In genomic region chr2:54862742-54863141, GRCh38 we compare ENCODE assay signal across 37 cellular contexts.
"Had no signal": no experiment of that assay in that cellular context is flagged by ENCODE, and none has a peak within 500 bp of the region (broad histone marks: within the 10 kb centered on the region; RNA-seq: fewer than 3 reads in every experiment).

No MANE protein-coding gene starts in this region.

- H3K27ac Mint-ChIP-seq: activated CD4-positive, alpha-beta memory T cell treated with anti-CD3 and anti-CD28 coated beads, Interleukin-2, amount 10 ng/mL, durations not matched to agents 7 days and 5 days; activated CD4-positive, alpha-beta T cell treated with anti-CD3 and anti-CD28 coated beads for 36 hours; activated CD4-positive, alpha-beta T cell treated with anti-CD3 and anti-CD28 coated beads, Interleukin-2, amount 10 ng/mL, durations not matched to agents 7 days and 5 days; activated CD8-positive, alpha-beta memory T cell treated with anti-CD3 and anti-CD28 coated beads, Interleukin-2, amount 10 ng/mL, durations not matched to agents 7 days and 5 days; activated CD8-positive, alpha-beta T cell treated with anti-CD3 and anti-CD28 coated beads, Interleukin-2, amount 10 ng/mL, durations not matched to agents 7 days and 5 days; activated naive CD4-positive, alpha-beta T cell treated with anti-CD3 and anti-CD28 coated beads, Interleukin-2, amount 10 ng/mL, durations not matched to agents 7 days and 5 days; activated naive CD4-positive, alpha-beta T cell treated with anti-CD3 and anti-CD28 coated beads, Interleukin-2, amount 50 U/mL, for 24 hours; activated naive CD8-positive, alpha-beta T cell; activated naive CD8-positive, alpha-beta T cell treated with anti-CD3 and anti-CD28 coated beads, Interleukin-2, amount 10 ng/mL, durations not matched to agents 7 days and 5 days; activated naive CD8-positive, alpha-beta T cell treated with anti-CD3 and anti-CD28 coated beads, Interleukin-2, amount 50 U/mL, for 24 hours; activated T-cell treated with anti-CD3 and anti-CD28 coated beads, Interleukin-2, amount 50 U/mL, for 24 hours; activated T-helper 2 cell treated with anti-CD3 and anti-CD28 coated beads, Interferon-gamma antibody, Interleukin-2, Interleukin-4, amounts not matched to agents 10 μg/mL and 5 μg/mL and 100 μg/mL, durations not matched to agents 14 hours and 24 hours and 36 hours; T-helper 1 cell treated with Interleukin-12 subunit alpha and Interleukin-12 subunit beta and Interleukin-4 antibody, amounts not matched to agents 30 μg/mL and 1 μg/mL, for 36 hours; T-helper 2 cell treated with Interferon-gamma antibody and Interleukin-4, amounts not matched to agents 5 μg/mL and 100 μg/mL, for 36 hours had no signal

- H3K27me3 ChIP-seq: body of pancreas, brain microvascular endothelial cell, breast epithelium had no signal

- H3K36me3 ChIP-seq: brain microvascular endothelial cell, breast epithelium had no signal

- H3K27ac ChIP-seq: body of pancreas, brain microvascular endothelial cell, breast epithelium, VCaP had no signal

- H3K9me3 Mint-ChIP-seq: activated CD4-positive, alpha-beta memory T cell treated with anti-CD3 and anti-CD28 coated beads, Interleukin-2, amount 10 ng/mL, durations not matched to agents 7 days and 5 days; activated naive CD4-positive, alpha-beta T cell treated with anti-CD3 and anti-CD28 coated beads, Interleukin-2, amount 10 ng/mL, durations not matched to agents 7 days and 5 days; activated naive CD8-positive, alpha-beta T cell treated with anti-CD3 and anti-CD28 coated beads, Interleukin-2, amount 50 U/mL, for 24 hours; activated T-cell treated with anti-CD3 and anti-CD28 coated beads, Interleukin-2, amount 50 U/mL, for 24 hours; activated T-helper 2 cell treated with anti-CD3 and anti-CD28 coated beads, Interferon-gamma antibody, Interleukin-2, Interleukin-4, amounts not matched to agents 10 μg/mL and 5 μg/mL and 100 μg/mL, durations not matched to agents 14 hours and 24 hours and 36 hours; central memory CD8-positive, alpha-beta T cell; T-helper 1 cell treated with Interleukin-12 subunit alpha and Interleukin-12 subunit beta and Interleukin-4 antibody, amounts not matched to agents 30 μg/mL and 1 μg/mL, for 36 hours; T-helper 2 cell treated with Interferon-gamma antibody and Interleukin-4, amounts not matched to agents 5 μg/mL and 100 μg/mL, for 36 hours had no signal

- H3K4me3 ChIP-seq: body of pancreas, breast epithelium had no signal

- H3K9me3 ChIP-seq: body of pancreas, breast epithelium had no signal

- H3K4me3 Mint-ChIP-seq: activated CD4-positive, alpha-beta memory T cell treated with anti-CD3 and anti-CD28 coated beads, Interleukin-2, amount 10 ng/mL, durations not matched to agents 7 days and 5 days; activated CD4-positive, alpha-beta T cell treated with anti-CD3 and anti-CD28 coated beads for 36 hours; activated CD4-positive, alpha-beta T cell treated with anti-CD3 and anti-CD28 coated beads, Interleukin-2, amount 10 ng/mL, durations not matched to agents 7 days and 5 days; activated CD8-positive, alpha-beta memory T cell treated with anti-CD3 and anti-CD28 coated beads, Interleukin-2, amount 10 ng/mL, durations not matched to agents 7 days and 5 days; activated CD8-positive, alpha-beta T cell treated with anti-CD3 and anti-CD28 coated beads, Interleukin-2, amount 10 ng/mL, durations not matched to agents 7 days and 5 days; activated naive CD4-positive, alpha-beta T cell treated with anti-CD3 and anti-CD28 coated beads, Interleukin-2, amount 10 ng/mL, durations not matched to agents 7 days and 5 days; activated naive CD4-positive, alpha-beta T cell treated with anti-CD3 and anti-CD28 coated beads, Interleukin-2, amount 50 U/mL, for 24 hours; activated naive CD8-positive, alpha-beta T cell; activated naive CD8-positive, alpha-beta T cell treated with anti-CD3 and anti-CD28 coated beads, Interleukin-2, amount 10 ng/mL, durations not matched to agents 7 days and 5 days; activated naive CD8-positive, alpha-beta T cell treated with anti-CD3 and anti-CD28 coated beads, Interleukin-2, amount 50 U/mL, for 24 hours; activated T-cell treated with anti-CD3 and anti-CD28 coated beads, Interleukin-2, amount 50 U/mL, for 24 hours; central memory CD8-positive, alpha-beta T cell; T-helper 1 cell treated with Interleukin-12 subunit alpha and Interleukin-12 subunit beta and Interleukin-4 antibody, amounts not matched to agents 30 μg/mL and 1 μg/mL, for 36 hours; T-helper 2 cell treated with Interferon-gamma antibody and Interleukin-4, amounts not matched to agents 5 μg/mL and 100 μg/mL, for 36 hours had no signal

- ATAC-seq: activated CD4-positive, alpha-beta T cell treated with anti-CD3 and anti-CD28 coated beads for 36 hours; activated CD4-positive, CD25-positive, alpha-beta regulatory T cell treated with anti-CD3 and anti-CD28 coated beads, Interleukin-2, amount 50 U/mL, for 24 hours; activated CD8-positive, alpha-beta memory T cell treated with anti-CD3 and anti-CD28 coated beads, Interleukin-2, amount 10 ng/mL, durations not matched to agents 7 days and 5 days; activated CD8-positive, alpha-beta T cell treated with anti-CD3 and anti-CD28 coated beads, Interleukin-2, amount 10 ng/mL, durations not matched to agents 7 days and 5 days; activated naive CD8-positive, alpha-beta T cell treated with anti-CD3 and anti-CD28 coated beads, Interleukin-2, amount 50 U/mL, for 24 hours; body of pancreas had no signal

- DNase-seq: activated CD4-positive, alpha-beta memory T cell treated with anti-CD3 and anti-CD28 coated beads, Interleukin-2, amount 10 ng/mL, durations not matched to agents 7 days and 5 days; activated CD4-positive, alpha-beta T cell treated with anti-CD3 and anti-CD28 coated beads for 1 hour; activated CD4-positive, alpha-beta T cell treated with anti-CD3 and anti-CD28 coated beads for 36 hours; activated CD4-positive, alpha-beta T cell treated with anti-CD3 and anti-CD28 coated beads for 48 hours; activated CD4-positive, alpha-beta T cell treated with anti-CD3 and anti-CD28 coated beads, Interleukin-2, amount 10 ng/mL, durations not matched to agents 7 days and 5 days; activated CD4-positive, alpha-beta T cell treated with anti-CD3 and anti-CD28 coated beads, Interleukin-2, amount 50 U/mL, for 48 hours; activated CD4-positive, CD25-positive, alpha-beta regulatory T cell; activated CD8-positive, alpha-beta memory T cell treated with anti-CD3 and anti-CD28 coated beads for 24 hours; activated CD8-positive, alpha-beta memory T cell treated with anti-CD3 and anti-CD28 coated beads, Interleukin-2, amount 10 ng/mL, durations not matched to agents 7 days and 5 days; activated CD8-positive, alpha-beta memory T cell treated with anti-CD3 and anti-CD28 coated beads, Interleukin-2, amount 50 U/mL, for 48 hours; activated CD8-positive, alpha-beta T cell treated with anti-CD3 and anti-CD28 coated beads, Interleukin-2, amount 10 ng/mL, durations not matched to agents 7 days and 5 days; activated effector memory CD4-positive, alpha-beta T cell treated with Interleukin-2 at 50 U/mL for 16 hours; activated gamma-delta T cell; activated naive CD4-positive, alpha-beta T cell treated with anti-CD3 and anti-CD28 coated beads, Interleukin-2, amount 10 ng/mL, durations not matched to agents 7 days and 5 days; activated naive CD4-positive, alpha-beta T cell treated with Interleukin-2 at 50 U/mL for 16 hours; activated naive CD8-positive, alpha-beta T cell treated with anti-CD3 and anti-CD28 coated beads, Interleukin-2, amount 10 ng/mL, durations not matched to agents 7 days and 5 days; activated naive CD8-positive, alpha-beta T cell treated with anti-CD3 and anti-CD28 coated beads, Interleukin-2, amount 50 U/mL, for 24 hours; activated T-cell treated with anti-CD3 and anti-CD28 coated beads, Interleukin-2, amount 50 U/mL, for 24 hours; activated T-cell treated with anti-CD3 and anti-CD28 coated beads, Interleukin-2, amount 50 U/mL, for 48 hours; amygdala; anterior cingulate cortex; body of pancreas; brain microvascular endothelial cell; caudate nucleus; cerebellar nuclear complex; T-helper 1 cell; T-helper 2 cell; T-helper 9 cell had no signal

- H3K36me3 Mint-ChIP-seq: activated CD8-positive, alpha-beta memory T cell treated with anti-CD3 and anti-CD28 coated beads, Interleukin-2, amount 10 ng/mL, durations not matched to agents 7 days and 5 days; activated naive CD4-positive, alpha-beta T cell treated with anti-CD3 and anti-CD28 coated beads, Interleukin-2, amount 10 ng/mL, durations not matched to agents 7 days and 5 days; activated naive CD8-positive, alpha-beta T cell treated with anti-CD3 and anti-CD28 coated beads, Interleukin-2, amount 10 ng/mL, durations not matched to agents 7 days and 5 days had no signal

- H3K27me3 Mint-ChIP-seq: activated CD4-positive, alpha-beta memory T cell treated with anti-CD3 and anti-CD28 coated beads, Interleukin-2, amount 10 ng/mL, durations not matched to agents 7 days and 5 days; activated CD4-positive, alpha-beta T cell treated with anti-CD3 and anti-CD28 coated beads for 36 hours; activated CD4-positive, alpha-beta T cell treated with anti-CD3 and anti-CD28 coated beads, Interleukin-2, amount 10 ng/mL, durations not matched to agents 7 days and 5 days; activated CD8-positive, alpha-beta memory T cell treated with anti-CD3 and anti-CD28 coated beads, Interleukin-2, amount 10 ng/mL, durations not matched to agents 7 days and 5 days; activated naive CD4-positive, alpha-beta T cell treated with anti-CD3 and anti-CD28 coated beads, Interleukin-2, amount 10 ng/mL, durations not matched to agents 7 days and 5 days; activated naive CD4-positive, alpha-beta T cell treated with anti-CD3 and anti-CD28 coated beads, Interleukin-2, amount 50 U/mL, for 24 hours; activated naive CD8-positive, alpha-beta T cell; activated naive CD8-positive, alpha-beta T cell treated with anti-CD3 and anti-CD28 coated beads, Interleukin-2, amount 10 ng/mL, durations not matched to agents 7 days and 5 days; activated naive CD8-positive, alpha-beta T cell treated with anti-CD3 and anti-CD28 coated beads, Interleukin-2, amount 50 U/mL, for 24 hours; activated T-cell treated with anti-CD3 and anti-CD28 coated beads, Interleukin-2, amount 50 U/mL, for 24 hours; central memory CD8-positive, alpha-beta T cell had no signal

- H3K4me1 ChIP-seq: body of pancreas, breast epithelium had no signal
